Comparison of ENCODE assay signal across 1 cellular context in genomic region chr10:110773693-110774068, GRCh38.
TF ChIP-seq lines count a peak whose summit lies in the region.

No MANE protein-coding gene starts in this region.

TF ChIP-seq in K562, 482 proteins besides CTCF, POLR2A, EP300 and RAD21 (continued from another document):
- TF ChIP-seq CXXC5 (CRISPR knock-in tag; IDR thresholded peaks at IDR 0.05), result 0 out of 2 replicates have a peak, but pooled peaks have one; percentile 20
- no peak for TF ChIP-seq NEUROD1 (IDR thresholded peaks at IDR 0.05; ENCODE audit: borderline replicate concordance, low read depth, low read length, partially characterized antibody)
- TF ChIP-seq TEAD4 (IDR thresholded peaks at IDR 0.05; ENCODE audit: low read length), result 0 out of 2 replicates have a peak, but pooled peaks have one; percentile 18
- TF ChIP-seq TEAD4 (CRISPR knock-in tag; IDR thresholded peaks at IDR 0.05; ENCODE audit: borderline replicate concordance), result no peak
- 0 out of 2 replicates have a peak, but pooled peaks have one; percentile 41 for TF ChIP-seq GMEB1 (CRISPR knock-in tag; IDR thresholded peaks at IDR 0.05)
- no peak for TF ChIP-seq ZBTB12 (CRISPR knock-in tag; IDR thresholded peaks at IDR 0.05)
- TF ChIP-seq, protein P1, sequence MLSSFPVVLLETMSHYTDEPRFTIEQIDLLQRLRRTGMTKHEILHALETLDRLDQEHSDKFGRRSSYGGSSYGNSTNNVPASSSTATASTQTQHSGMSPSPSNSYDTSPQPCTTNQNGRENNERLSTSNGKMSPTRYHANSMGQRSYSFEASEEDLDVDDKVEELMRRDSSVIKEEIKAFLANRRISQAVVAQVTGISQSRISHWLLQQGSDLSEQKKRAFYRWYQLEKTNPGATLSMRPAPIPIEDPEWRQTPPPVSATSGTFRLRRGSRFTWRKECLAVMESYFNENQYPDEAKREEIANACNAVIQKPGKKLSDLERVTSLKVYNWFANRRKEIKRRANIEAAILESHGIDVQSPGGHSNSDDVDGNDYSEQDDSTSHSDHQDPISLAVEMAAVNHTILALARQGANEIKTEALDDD (IDR thresholded peaks at IDR 0.05), result peak; percentile 98
- peak; percentile 53; the same call in 1 of the 2 replicates for TF ChIP-seq ZNF592 (IDR thresholded peaks at IDR 0.05)
- TF ChIP-seq KDM5B (IDR thresholded peaks at IDR 0.05; ENCODE audit: insufficient replicate concordance, low read depth, low read length), result peak; percentile 11
- TF ChIP-seq FOXJ2 (tag; IDR thresholded peaks at IDR 0.05), result 0 out of 2 replicates have a peak, but pooled peaks have one; percentile 2
- TF ChIP-seq, protein P2, sequence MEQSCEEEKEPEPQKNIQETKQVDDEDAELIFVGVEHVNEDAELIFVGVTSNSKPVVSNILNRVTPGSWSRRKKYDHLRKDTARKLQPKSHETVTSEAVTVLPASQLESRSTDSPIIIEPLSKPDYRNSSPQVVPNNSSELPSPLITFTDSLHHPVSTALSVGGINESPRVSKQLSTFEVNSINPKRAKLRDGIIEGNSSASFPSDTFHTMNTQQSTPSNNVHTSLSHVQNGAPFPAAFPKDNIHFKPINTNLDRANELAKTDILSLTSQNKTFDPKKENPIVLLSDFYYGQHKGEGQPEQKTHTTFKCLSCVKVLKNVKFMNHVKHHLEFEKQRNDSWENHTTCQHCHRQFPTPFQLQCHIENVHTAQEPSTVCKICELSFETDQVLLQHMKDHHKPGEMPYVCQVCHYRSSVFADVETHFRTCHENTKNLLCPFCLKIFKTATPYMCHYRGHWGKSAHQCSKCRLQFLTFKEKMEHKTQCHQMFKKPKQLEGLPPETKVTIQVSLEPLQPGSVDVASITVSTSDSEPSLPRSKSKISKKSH (CRISPR knock-in tag; IDR thresholded peaks at IDR 0.05), result no peak
